1 cellular context compared by ENCODE assay signal in the genomic region with DNA sequence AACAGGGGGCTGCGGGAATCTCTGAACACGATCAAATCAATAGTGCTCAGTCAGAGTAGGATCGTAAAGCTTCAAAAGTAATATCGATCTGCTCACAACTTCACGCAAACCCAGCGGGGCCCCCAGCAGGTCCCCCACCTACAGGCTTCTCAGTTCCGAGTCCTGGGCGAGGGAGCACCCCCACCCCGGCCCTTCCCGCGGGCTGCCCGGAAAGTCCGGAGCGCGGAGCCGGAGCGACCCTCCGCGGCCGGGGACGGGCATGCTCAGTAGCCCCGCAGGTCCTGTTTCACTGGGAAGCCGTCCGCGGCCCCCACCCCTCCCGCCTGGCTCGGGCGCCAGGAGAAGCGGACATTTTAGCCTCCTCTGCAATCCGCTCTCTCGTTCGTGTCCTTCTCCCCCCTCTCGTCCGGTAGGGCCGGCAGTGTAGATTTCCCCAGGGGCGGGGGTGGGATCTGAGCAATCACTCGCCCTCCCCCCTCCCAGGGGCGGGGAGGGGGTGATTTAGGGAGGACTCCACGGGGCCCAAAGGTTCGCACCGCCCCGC.
TF ChIP-seq lines count a peak whose summit lies in the region.

No MANE protein-coding gene starts in this region.

TF ChIP-seq in HepG2, 621 proteins besides CTCF, POLR2A, EP300 and RAD21 (continued from another document and continues in another):
- TF ChIP-seq MTA1 (CRISPR knock-in tag; IDR thresholded peaks at IDR 0.05; ENCODE audit: borderline replicate concordance) (peak; percentile 66; the same call in 1 of the 2 replicates), SP1 (IDR thresholded peaks at IDR 0.05) (no peak), SP1 (CRISPR knock-in tag; IDR thresholded peaks at IDR 0.05) (peak; percentile 74), NFKB2 (CRISPR knock-in tag; IDR thresholded peaks at IDR 0.05; ENCODE audit: borderline replicate concordance) (peak; percentile 80; the same call in 1 of the 2 replicates), ESRRA (CRISPR knock-in tag; IDR thresholded peaks at IDR 0.05; ENCODE audit: low read depth) (peak; percentile 30), ZFP1 (CRISPR knock-in tag; IDR thresholded peaks at IDR 0.05) (no peak; the same call in 1 of the 2 replicates), ZNF12 (CRISPR knock-in tag; IDR thresholded peaks at IDR 0.05) (0 out of 2 replicates have a peak, but pooled peaks have one; percentile 65), NFE2 (CRISPR knock-in tag; IDR thresholded peaks at IDR 0.05) (no peak), ATF1 (CRISPR knock-in tag; IDR thresholded peaks at IDR 0.05) (no peak; the same call in none of the 2 replicates), BHLHE40 (IDR thresholded peaks at IDR 0.05; ENCODE audit: low read length) (0 out of 2 replicates have a peak, but pooled peaks have one; percentile 12), ZNF7 (CRISPR knock-in tag; IDR thresholded peaks at IDR 0.05) (0 out of 2 replicates have a peak, but pooled peaks have one; percentile 17), PRPF4 (IDR thresholded peaks at IDR 0.05; ENCODE audit: low read depth, low read length, poor library complexity, severe bottlenecking) (no peak), SIX1 (CRISPR knock-in tag; IDR thresholded peaks at IDR 0.05; ENCODE audit: borderline replicate concordance) (peak; percentile 39), U2AF2 (IDR thresholded peaks at IDR 0.05; ENCODE audit: low read depth, low read length) (no peak), NFYB (CRISPR knock-in tag; IDR thresholded peaks at IDR 0.05) (peak; percentile 36; the same call in 1 of the 2 replicates), SMAD9 (CRISPR knock-in tag; IDR thresholded peaks at IDR 0.05) (no peak), FLYWCH1 (CRISPR knock-in tag; IDR thresholded peaks at IDR 0.05) (no peak), ZFP36 (IDR thresholded peaks at IDR 0.05; ENCODE audit: borderline replicate concordance, low read depth, low read length, partially characterized antibody) (no peak), IKZF4 (CRISPR knock-in tag; IDR thresholded peaks at IDR 0.05; ENCODE audit: borderline replicate concordance, low read depth, not compliant biosample characterization) (no peak), ARNTL (CRISPR knock-in tag; IDR thresholded peaks at IDR 0.05) (peak; percentile 52; the same call in 1 of the 2 replicates), ZNF20 (CRISPR knock-in tag; IDR thresholded peaks at IDR 0.05) (0 out of 2 replicates have a peak, but pooled peaks have one; percentile 83), KLF15 (CRISPR knock-in tag; IDR thresholded peaks at IDR 0.05; ENCODE audit: borderline replicate concordance) (0 out of 2 replicates have a peak, but pooled peaks have one; percentile 46), FOSL2 (CRISPR knock-in tag; IDR thresholded peaks at IDR 0.05) (peak; percentile 65), ZMYM3 (CRISPR knock-in tag; IDR thresholded peaks at IDR 0.05) (peak; percentile 90), ZNF773 (CRISPR knock-in tag; IDR thresholded peaks at IDR 0.05; ENCODE audit: borderline replicate concordance) (peak; percentile 73), MAZ (IDR thresholded peaks at IDR 0.05; ENCODE audit: borderline replicate concordance, low read depth, low read length) (peak; percentile 99), MAZ (CRISPR knock-in tag; IDR thresholded peaks at IDR 0.05; ENCODE audit: low read depth) (peak; percentile 97), ZNF614 (CRISPR knock-in tag; IDR thresholded peaks at IDR 0.05; ENCODE audit: borderline replicate concordance) (peak; percentile 47; the same call in 1 of the 2 replicates), YY1 (IDR thresholded peaks at IDR 0.05; ENCODE audit: insufficient read depth, insufficient replicate concordance, low read depth, low read length) (peak; percentile 89), PHF8 (CRISPR knock-in tag; IDR thresholded peaks at IDR 0.05) (peak; percentile 43), HOXA5 (CRISPR knock-in tag; IDR thresholded peaks at IDR 0.05) (peak; percentile 71), ZNF615 (CRISPR knock-in tag; IDR thresholded peaks at IDR 0.05; ENCODE audit: borderline replicate concordance) (peak; percentile 48; the same call in 1 of the 2 replicates), ZNF432 (CRISPR knock-in tag; IDR thresholded peaks at IDR 0.05; ENCODE audit: borderline replicate concordance) (no peak)
- TF ChIP-seq, protein P1, sequence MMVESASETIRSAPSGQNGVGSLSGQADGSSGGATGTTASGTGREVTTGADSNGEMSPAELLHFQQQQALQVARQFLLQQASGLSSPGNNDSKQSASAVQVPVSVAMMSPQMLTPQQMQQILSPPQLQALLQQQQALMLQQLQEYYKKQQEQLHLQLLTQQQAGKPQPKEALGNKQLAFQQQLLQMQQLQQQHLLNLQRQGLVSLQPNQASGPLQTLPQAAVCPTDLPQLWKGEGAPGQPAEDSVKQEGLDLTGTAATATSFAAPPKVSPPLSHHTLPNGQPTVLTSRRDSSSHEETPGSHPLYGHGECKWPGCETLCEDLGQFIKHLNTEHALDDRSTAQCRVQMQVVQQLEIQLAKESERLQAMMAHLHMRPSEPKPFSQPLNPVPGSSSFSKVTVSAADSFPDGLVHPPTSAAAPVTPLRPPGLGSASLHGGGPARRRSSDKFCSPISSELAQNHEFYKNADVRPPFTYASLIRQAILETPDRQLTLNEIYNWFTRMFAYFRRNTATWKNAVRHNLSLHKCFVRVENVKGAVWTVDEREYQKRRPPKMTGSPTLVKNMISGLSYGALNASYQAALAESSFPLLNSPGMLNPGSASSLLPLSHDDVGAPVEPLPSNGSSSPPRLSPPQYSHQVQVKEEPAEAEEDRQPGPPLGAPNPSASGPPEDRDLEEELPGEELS (CRISPR knock-in tag; IDR thresholded peaks at IDR 0.05): peak; percentile 71
- TF ChIP-seq, protein P2, sequence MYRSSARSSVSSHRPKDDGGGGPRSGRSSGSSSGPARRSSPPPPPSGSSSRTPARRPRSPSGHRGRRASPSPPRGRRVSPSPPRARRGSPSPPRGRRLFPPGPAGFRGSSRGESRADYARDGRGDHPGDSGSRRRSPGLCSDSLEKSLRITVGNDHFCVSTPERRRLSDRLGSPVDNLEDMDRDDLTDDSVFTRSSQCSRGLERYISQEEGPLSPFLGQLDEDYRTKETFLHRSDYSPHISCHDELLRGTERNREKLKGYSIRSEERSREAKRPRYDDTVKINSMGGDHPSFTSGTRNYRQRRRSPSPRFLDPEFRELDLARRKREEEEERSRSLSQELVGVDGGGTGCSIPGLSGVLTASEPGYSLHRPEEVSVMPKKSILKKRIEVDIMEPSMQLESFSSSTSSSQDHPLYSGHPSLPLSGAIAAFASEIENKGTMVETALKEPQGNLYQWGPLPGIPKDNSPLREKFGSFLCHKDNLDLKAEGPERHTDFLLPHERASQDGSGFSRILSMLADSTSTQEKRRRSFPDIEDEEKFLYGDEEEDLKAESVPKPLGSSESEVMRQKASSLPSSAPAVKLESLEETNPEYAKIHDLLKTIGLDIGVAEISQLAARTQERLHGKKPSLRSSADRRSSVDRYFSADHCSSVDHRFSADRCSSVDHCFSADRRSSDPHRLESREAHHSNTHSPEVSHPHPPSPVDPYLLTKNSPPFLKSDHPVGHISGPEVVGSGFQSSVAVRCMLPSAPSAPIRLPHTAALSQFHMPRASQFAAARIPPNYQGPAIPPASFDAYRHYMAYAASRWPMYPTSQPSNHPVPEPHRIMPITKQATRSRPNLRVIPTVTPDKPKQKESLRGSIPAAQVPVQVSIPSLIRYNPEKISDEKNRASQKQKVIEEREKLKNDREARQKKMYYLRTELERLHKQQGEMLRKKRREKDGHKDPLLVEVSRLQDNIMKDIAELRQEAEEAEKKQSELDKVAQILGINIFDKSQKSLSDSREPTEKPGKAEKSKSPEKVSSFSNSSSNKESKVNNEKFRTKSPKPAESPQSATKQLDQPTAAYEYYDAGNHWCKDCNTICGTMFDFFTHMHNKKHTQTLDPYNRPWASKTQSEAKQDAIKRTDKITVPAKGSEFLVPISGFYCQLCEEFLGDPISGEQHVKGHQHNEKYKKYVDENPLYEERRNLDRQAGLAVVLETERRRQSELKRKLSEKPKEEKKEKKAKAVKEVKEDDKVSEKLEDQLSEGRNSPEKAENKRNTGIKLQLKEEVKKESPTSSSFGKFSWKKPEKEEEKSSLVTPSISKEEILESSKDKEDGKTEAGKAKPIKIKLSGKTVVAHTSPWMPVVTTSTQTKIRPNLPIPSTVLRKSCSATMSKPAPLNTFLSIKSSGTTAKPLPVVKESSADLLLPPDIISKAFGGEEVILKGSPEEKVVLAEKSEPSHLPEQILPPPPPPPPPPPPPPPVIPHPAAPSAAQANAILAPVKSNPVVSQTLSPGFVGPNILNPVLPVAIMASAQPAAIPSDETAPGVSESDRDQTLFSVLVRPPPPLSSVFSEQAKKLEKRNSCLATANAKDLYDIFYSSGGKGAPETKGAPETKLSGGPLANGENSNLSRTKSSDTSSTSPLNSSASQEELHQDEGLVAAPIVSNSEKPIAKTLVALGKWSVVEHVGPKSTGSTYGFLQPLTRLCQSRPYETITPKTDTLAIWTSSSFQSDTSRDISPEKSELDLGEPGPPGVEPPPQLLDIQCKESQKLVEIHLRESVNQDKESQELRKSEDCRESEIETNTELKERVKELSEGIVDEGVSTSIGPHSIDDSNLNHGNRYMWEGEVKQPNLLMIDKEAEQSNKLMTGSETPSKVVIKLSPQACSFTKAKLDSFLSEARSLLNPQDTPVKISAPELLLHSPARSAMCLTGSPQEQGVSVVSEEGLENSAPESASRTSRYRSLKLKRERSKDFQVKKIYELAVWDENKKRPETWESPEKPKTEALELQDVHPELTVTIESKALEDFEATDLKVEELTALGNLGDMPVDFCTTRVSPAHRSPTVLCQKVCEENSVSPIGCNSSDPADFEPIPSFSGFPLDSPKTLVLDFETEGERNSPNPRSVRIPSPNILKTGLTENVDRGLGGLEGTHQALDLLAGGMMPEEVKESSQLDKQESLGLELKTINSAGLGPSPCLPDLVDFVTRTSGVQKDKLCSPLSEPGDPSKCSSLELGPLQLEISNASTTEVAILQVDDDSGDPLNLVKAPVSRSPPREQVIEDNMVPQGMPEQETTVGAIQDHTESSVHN (CRISPR knock-in tag; IDR thresholded peaks at IDR 0.05): no peak
- TF ChIP-seq, protein P3, sequence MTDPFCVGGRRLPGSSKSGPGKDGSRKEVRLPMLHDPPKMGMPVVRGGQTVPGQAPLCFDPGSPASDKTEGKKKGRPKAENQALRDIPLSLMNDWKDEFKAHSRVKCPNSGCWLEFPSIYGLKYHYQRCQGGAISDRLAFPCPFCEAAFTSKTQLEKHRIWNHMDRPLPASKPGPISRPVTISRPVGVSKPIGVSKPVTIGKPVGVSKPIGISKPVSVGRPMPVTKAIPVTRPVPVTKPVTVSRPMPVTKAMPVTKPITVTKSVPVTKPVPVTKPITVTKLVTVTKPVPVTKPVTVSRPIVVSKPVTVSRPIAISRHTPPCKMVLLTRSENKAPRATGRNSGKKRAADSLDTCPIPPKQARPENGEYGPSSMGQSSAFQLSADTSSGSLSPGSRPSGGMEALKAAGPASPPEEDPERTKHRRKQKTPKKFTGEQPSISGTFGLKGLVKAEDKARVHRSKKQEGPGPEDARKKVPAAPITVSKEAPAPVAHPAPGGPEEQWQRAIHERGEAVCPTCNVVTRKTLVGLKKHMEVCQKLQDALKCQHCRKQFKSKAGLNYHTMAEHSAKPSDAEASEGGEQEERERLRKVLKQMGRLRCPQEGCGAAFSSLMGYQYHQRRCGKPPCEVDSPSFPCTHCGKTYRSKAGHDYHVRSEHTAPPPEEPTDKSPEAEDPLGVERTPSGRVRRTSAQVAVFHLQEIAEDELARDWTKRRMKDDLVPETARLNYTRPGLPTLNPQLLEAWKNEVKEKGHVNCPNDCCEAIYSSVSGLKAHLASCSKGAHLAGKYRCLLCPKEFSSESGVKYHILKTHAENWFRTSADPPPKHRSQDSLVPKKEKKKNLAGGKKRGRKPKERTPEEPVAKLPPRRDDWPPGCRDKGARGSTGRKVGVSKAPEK (CRISPR knock-in tag; IDR thresholded peaks at IDR 0.05; ENCODE audit: borderline replicate concordance): no peak
- TF ChIP-seq, protein P4, sequence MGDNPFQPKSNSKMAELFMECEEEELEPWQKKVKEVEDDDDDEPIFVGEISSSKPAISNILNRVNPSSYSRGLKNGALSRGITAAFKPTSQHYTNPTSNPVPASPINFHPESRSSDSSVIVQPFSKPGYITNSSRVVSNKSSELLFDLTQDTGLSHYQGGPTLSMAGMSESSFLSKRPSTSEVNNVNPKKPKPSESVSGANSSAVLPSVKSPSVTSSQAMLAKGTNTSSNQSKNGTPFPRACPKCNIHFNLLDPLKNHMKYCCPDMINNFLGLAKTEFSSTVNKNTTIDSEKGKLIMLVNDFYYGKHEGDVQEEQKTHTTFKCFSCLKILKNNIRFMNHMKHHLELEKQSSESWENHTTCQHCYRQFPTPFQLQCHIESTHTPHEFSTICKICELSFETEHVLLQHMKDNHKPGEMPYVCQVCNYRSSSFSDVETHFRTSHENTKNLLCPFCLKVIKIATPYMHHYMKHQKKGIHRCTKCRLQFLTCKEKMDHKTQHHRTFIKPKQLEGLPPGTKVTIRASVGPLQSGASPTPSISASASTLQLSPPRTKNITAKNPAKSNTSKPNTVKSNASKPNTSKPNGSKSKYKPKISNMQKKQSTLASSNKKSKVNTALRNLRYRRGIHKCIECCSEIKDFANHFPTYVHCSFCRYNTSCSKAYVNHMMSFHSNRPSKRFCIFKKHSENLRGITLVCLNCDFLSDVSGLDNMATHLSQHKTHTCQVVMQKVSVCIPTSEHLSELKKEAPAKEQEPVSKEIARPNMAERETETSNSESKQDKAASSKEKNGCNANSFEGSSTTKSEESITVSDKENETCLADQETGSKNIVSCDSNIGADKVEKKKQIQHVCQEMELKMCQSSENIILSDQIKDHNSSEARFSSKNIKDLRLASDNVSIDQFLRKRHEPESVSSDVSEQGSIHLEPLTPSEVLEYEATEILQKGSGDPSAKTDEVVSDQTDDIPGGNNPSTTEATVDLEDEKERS (CRISPR knock-in tag; IDR thresholded peaks at IDR 0.05): peak; percentile 86
- TF ChIP-seq, protein P5, sequence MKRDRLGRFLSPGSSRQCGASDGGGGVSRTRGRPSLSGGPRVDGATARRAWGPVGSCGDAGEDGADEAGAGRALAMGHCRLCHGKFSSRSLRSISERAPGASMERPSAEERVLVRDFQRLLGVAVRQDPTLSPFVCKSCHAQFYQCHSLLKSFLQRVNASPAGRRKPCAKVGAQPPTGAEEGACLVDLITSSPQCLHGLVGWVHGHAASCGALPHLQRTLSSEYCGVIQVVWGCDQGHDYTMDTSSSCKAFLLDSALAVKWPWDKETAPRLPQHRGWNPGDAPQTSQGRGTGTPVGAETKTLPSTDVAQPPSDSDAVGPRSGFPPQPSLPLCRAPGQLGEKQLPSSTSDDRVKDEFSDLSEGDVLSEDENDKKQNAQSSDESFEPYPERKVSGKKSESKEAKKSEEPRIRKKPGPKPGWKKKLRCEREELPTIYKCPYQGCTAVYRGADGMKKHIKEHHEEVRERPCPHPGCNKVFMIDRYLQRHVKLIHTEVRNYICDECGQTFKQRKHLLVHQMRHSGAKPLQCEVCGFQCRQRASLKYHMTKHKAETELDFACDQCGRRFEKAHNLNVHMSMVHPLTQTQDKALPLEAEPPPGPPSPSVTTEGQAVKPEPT (CRISPR knock-in tag; IDR thresholded peaks at IDR 0.05; ENCODE audit: low read depth): no peak
- TF ChIP-seq, protein P6, sequence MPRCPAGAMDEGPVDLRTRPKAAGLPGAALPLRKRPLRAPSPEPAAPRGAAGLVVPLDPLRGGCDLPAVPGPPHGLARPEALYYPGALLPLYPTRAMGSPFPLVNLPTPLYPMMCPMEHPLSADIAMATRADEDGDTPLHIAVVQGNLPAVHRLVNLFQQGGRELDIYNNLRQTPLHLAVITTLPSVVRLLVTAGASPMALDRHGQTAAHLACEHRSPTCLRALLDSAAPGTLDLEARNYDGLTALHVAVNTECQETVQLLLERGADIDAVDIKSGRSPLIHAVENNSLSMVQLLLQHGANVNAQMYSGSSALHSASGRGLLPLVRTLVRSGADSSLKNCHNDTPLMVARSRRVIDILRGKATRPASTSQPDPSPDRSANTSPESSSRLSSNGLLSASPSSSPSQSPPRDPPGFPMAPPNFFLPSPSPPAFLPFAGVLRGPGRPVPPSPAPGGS (CRISPR knock-in tag; IDR thresholded peaks at IDR 0.05): no peak; the same call in 1 of the 2 replicates
- TF ChIP-seq, protein P7, sequence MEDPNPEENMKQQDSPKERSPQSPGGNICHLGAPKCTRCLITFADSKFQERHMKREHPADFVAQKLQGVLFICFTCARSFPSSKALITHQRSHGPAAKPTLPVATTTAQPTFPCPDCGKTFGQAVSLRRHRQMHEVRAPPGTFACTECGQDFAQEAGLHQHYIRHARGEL (CRISPR knock-in tag; IDR thresholded peaks at IDR 0.05): no peak
